Comparison of ENCODE assay signal across 8 cellular contexts in the genomic region with DNA sequence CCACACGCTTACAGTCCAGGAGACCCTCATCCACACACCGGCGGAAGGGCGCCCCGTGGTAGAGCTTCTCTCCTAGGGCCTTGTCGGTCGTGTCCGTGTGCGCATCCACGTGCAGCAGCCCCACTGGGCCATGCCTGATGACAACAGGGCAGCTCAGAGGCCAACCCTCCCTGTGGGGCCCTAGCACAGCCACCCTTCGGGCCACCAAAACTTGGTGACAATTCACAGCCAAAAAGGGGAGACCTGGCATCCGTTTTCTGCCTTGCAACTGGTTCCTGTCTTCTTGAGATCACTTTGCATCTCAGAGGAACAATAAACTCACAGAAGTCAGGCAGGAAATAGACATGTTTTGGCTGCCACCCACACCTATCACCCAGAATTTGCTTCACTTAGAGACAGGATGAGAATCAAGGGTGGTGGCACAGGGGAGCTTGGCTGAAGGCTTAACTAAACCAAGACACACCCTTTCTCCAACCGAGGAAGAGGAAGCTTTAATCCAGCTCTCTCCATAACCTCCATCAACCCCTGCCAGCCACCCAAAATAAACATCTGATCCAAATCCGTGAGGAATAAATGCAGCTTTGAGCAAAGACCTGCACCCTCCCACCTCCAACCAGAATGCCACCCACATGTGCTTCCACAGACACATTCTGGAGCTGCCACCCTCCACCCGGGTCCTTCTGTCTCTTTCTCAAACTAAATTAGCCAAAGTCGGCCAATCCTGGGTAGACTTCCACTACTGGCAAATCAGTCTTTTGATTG.
DNase-seq lines count a peak whose midpoint lies in the region; ATAC-seq and TF ChIP-seq lines count a peak whose summit lies in the region.

No MANE protein-coding gene starts in this region.

- H3K27ac Mint-ChIP-seq in central memory CD8-positive, alpha-beta T cell (ENCODE audit: low read depth), result peak overlapping the region; percentile 82

- H3K36me3 Mint-ChIP-seq in central memory CD8-positive, alpha-beta T cell (ENCODE audit: insufficient read depth), result peaks cover 3% of the 10 kb centered on the region

- TF ChIP-seq CTCF in VCaP (conservative IDR thresholded peaks at IDR 0.05), result no peak

- DNase-seq in central memory CD8-positive, alpha-beta T cell (ENCODE audit: low spot score in 2 of 2), result peak in 1 of 2 donors; percentile 25
- DNase-seq in stimulated activated CD8-positive, alpha-beta memory T cell treated with anti-CD3 and anti-CD28 coated beads, Interleukin-4, amount 100 ng/mL, for 48 hours, result peak; percentile 35
- no peak for DNase-seq in kidney glomerular epithelial cell (lab: John Stamatoyannopoulos, UW)
- no peak for DNase-seq in hippocampal formation (lab: John Stamatoyannopoulos, UW)
- no peak for DNase-seq in effector CD4-positive, alpha-beta T cell
- DNase-seq in DMS 273 treated with DMSO at 0.1 percent for 48 hours (lab: John Stamatoyannopoulos, UW), result no peak

- H3K9me3 Mint-ChIP-seq in central memory CD8-positive, alpha-beta T cell, result no peaks in the 10 kb centered on the region

- ATAC-seq in GM19324 (IDR thresholded peaks at IDR 0.05; ENCODE audit: low FRiP score, unreplicated experiment), result peak; percentile 57
- peak; percentile 94 for ATAC-seq in central memory CD8-positive, alpha-beta T cell (replicated peaks; ENCODE audit: extremely low read depth, poor library complexity, severe bottlenecking)

- H3K27me3 Mint-ChIP-seq in central memory CD8-positive, alpha-beta T cell, result no peaks in the 10 kb centered on the region

- peak overlapping the region; percentile 88 for H3K27ac ChIP-seq in VCaP

- H3K4me1 Mint-ChIP-seq in central memory CD8-positive, alpha-beta T cell, result peaks cover 28% of the 10 kb centered on the region

- peak overlapping the region; percentile 58 for H3K4me3 Mint-ChIP-seq in central memory CD8-positive, alpha-beta T cell
